ENCODE assay signal across 8 cellular contexts in the genomic region with DNA sequence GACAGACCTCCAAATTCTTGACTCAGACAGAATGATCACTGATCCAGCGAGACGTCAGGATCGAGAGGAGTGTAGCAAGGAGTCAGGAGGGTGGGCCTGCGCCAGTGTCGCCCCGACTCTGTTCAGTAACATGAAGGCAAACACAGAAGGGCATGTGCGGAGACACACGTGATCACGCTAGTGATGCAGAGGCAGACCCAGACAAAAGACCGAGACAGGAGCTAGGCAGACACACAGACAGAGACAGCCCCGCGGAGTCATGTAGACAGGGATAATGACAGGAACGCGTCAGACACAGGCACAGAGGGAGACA. TPM values are rescaled to one million over a fixed set of nuclear protein-coding genes. Genes with fewer than 3 reads are reported as not detected.
DNase-seq lines count a peak whose midpoint lies in the region; ATAC-seq lines count a peak whose summit lies in the region.

No MANE protein-coding gene starts in this region.

- peak overlapping the region; percentile 64 for H3K14ac ChIP-seq in neuronal stem cell (ENCODE audit: low read length)

- H3K23ac ChIP-seq in neuronal stem cell (ENCODE audit: low read depth, low read length, poor library complexity), result peak overlapping the region; percentile 92

- peak overlapping the region; percentile 12 for H2BK15ac ChIP-seq in neuronal stem cell (ENCODE audit: low read length)

- no peak overlapping the region for H3K4ac ChIP-seq in neuronal stem cell (ENCODE audit: low read length)

- no peak overlapping the region for H4K8ac ChIP-seq in neuronal stem cell (ENCODE audit: low read depth, low read length)

- no peak overlapping the region for H2AFZ ChIP-seq in neuronal stem cell (ENCODE audit: low read length)

- ATAC-seq in GM18502 (IDR thresholded peaks at IDR 0.05; ENCODE audit: poor library complexity, unreplicated experiment), result no peak

- H3K27ac ChIP-seq in neuronal stem cell (replicated peaks; ENCODE audit: low read length), result peak overlapping the region; percentile 91

- peak overlapping the region; percentile 80 to 83 for H3K4me3 ChIP-seq in neuronal stem cell (ENCODE audit: low read length in 2 of 2)

- H3K9me3 ChIP-seq in neuronal stem cell (replicated peaks in 1 of 2; ENCODE audit: control insufficient read depth in 2 of 2, insufficient read depth in 1 of 2, low read depth in 1 of 2, low read length in 2 of 2), result no peaks in the 10 kb centered on the region

- no peaks in the 10 kb centered on the region for H3K27me3 ChIP-seq in neuronal stem cell (ENCODE audit: control insufficient read depth in 3 of 3, insufficient read depth in 3 of 3, low read depth in 1 of 3, low read length in 3 of 3)

- peaks cover 15 to 29% of the 10 kb centered on the region in 2 donors for H3K36me3 ChIP-seq in neuronal stem cell (replicated peaks in 1 of 2; ENCODE audit: control insufficient read depth in 2 of 2, insufficient read depth in 2 of 2, low read length in 2 of 2)

- DNase-seq in NCI-H2029 treated with DMSO at 0.1 percent for 48 hours (lab: John Stamatoyannopoulos, UW) (peak; percentile 25), NCI-H2029 (lab: John Stamatoyannopoulos, UW) (no peak), NCI-H82 treated with DMSO at 0.1 percent for 48 hours (lab: John Stamatoyannopoulos, UW; ENCODE audit: unreplicated experiment) (peak; percentile 54), neuronal stem cell (ENCODE audit: low spot score) (no peak), middle frontal gyrus (ENCODE audit: extremely low spot score, low spot score) (no peak)
- peak; percentile 96 for DNase-seq in effector CD4-positive, alpha-beta T cell
- no peak for DNase-seq in activated CD4-positive, alpha-beta T cell treated with anti-CD3 and anti-CD28 coated beads, Interleukin-2, amount 50 U/mL, for 48 hours

- no peak overlapping the region for H4K91ac ChIP-seq in neuronal stem cell (ENCODE audit: low read depth, low read length, poor library complexity)

- peak overlapping the region; percentile 63 for H3K18ac ChIP-seq in neuronal stem cell (ENCODE audit: low read length)

- WGBS in neuronal stem cell (ENCODE audit: extremely low coverage in 2 of 2, insufficient read length in 2 of 2, insufficient replicate concordance in 1 of 2), 2 donors, result no CpG with 5 or more reads among the region's 14 CpGs

- peaks cover 36 to 49% of the 10 kb centered on the region in 2 donors for H3K4me1 ChIP-seq in neuronal stem cell (ENCODE audit: control insufficient read depth in 2 of 2, insufficient read depth in 1 of 2, low read depth in 1 of 2, low read length in 2 of 2)

- H3K9ac ChIP-seq in neuronal stem cell (ENCODE audit: low read depth, low read length, poor library complexity), result peak overlapping the region; percentile 96

- no peak overlapping the region for H2AK5ac ChIP-seq in neuronal stem cell (ENCODE audit: low read depth, low read length)

- peaks cover 27% of the 10 kb centered on the region for H3K79me1 ChIP-seq in neuronal stem cell (ENCODE audit: low read depth, low read length)

- H2BK120ac ChIP-seq in neuronal stem cell (ENCODE audit: low read depth, low read length), result no peak overlapping the region

- no peak overlapping the region for H2BK12ac ChIP-seq in neuronal stem cell (ENCODE audit: low read length)

- H3K4me2 ChIP-seq in neuronal stem cell (ENCODE audit: insufficient read depth, low read length, poor library complexity, severe bottlenecking), result peak overlapping the region; percentile 85

- H2BK5ac ChIP-seq in neuronal stem cell (ENCODE audit: low read length), result no peak overlapping the region

RNA-seq across cellular contexts. Expression of gene KDM6B, which starts 7.2 kb away (rescaled TPM):
- 20.0 TPM for polyA plus RNA-seq in neuronal stem cell (2013, experiment 1 of 2)
- 21.1 TPM for polyA plus RNA-seq in neuronal stem cell (2013, experiment 2 of 2)

RNA-seq across cellular contexts. Expression of gene TMEM88, which starts 13.6 kb away (rescaled TPM):
- 132 TPM for polyA plus RNA-seq in neuronal stem cell (2013, experiment 1 of 2)
- 128 TPM for polyA plus RNA-seq in neuronal stem cell (2013, experiment 2 of 2)

RNA-seq across cellular contexts. Expression of gene NAA38, which starts 16.1 kb away (rescaled TPM):
- 74.6 TPM for polyA plus RNA-seq in neuronal stem cell (2013, experiment 1 of 2)
- polyA plus RNA-seq in neuronal stem cell (2013, experiment 2 of 2), result 76.9 TPM

RNA-seq across cellular contexts. Expression of gene CYB5D1, which starts 16.5 kb away (rescaled TPM):
- 10.9 TPM for polyA plus RNA-seq in neuronal stem cell (2013, experiment 1 of 2)
- 10.9 TPM for polyA plus RNA-seq in neuronal stem cell (2013, experiment 2 of 2)

RNA-seq across cellular contexts. Expression of gene CHD3, which starts 47.3 kb away (rescaled TPM):
- 17.8 TPM for polyA plus RNA-seq in neuronal stem cell (2013, experiment 1 of 2)
- 15.7 TPM for polyA plus RNA-seq in neuronal stem cell (2013, experiment 2 of 2)

Comparison
In these comparisons a context has a peak if more than half of its experiments do, and no peak if none do; other contexts are left out.
1. DNase-seq: peak in NCI-H2029 treated with DMSO at 0.1 percent for 48 hours (single experiment), NCI-H82 treated with DMSO at 0.1 percent for 48 hours (single experiment) and effector CD4-positive, alpha-beta T cell (single experiment); none in NCI-H2029 (single experiment), neuronal stem cell (single experiment), middle frontal gyrus (single experiment) and activated CD4-positive, alpha-beta T cell treated with anti-CD3 and anti-CD28 coated beads, Interleukin-2, amount 50 U/mL, for 48 hours (0 of 2).